8 cellular contexts compared by ENCODE assay signal in the genomic region with DNA sequence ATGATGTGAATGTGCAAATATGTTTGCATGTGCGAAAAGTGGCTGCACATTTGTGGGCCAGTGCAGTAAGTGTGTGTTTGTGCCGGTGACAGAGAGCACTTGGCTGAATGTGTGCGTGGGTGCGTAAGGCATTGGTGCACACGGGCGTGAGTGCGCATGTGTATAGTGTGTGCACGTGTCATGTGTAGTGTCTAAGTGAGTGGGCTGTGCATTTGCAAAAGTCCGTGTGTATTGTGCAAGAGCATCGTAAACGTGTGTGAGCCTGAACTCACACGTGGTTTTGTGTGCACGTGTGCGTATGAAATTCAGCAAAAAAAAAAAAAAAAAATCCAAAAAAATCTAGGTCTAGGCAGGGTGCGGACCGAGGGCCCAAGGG. TPM values are rescaled to one million over a fixed set of nuclear protein-coding genes. Genes with fewer than 3 reads are reported as not detected.
DNase-seq lines count a peak whose midpoint lies in the region; ATAC-seq, FAIRE-seq and TF ChIP-seq lines count a peak whose summit lies in the region.

No MANE protein-coding gene starts in this region.

- H3K36me3 ChIP-seq in CD8-positive, alpha-beta T cell (ENCODE audit: insufficient read depth, low read length), result no peaks in the 10 kb centered on the region
- no peaks in the 10 kb centered on the region for H3K36me3 ChIP-seq in HepG2 (replicated peaks in 1 of 2; ENCODE audit: control insufficient read depth in 1 of 2, insufficient read depth in 2 of 2, low read length in 2 of 2)

- no peaks in the 10 kb centered on the region for H4K20me1 ChIP-seq in HepG2 (ENCODE audit: insufficient read depth, low read length)

- H3K79me2 ChIP-seq in HepG2 (ENCODE audit: insufficient read depth, low read length), result no peaks in the 10 kb centered on the region

- in situ Hi-C loops in HepG2 (cut with HindIII; ENCODE audit: extremely low pct_ligation_motif_present, low pct_unique_long_range_greater_than_20kb), result loop anchor here (5.0 to 10.0 kb wide), 3 partner anchors 409 to 1031 kb away; no protein-coding TSS in a partner anchor

- H3K9ac ChIP-seq in HepG2 (ENCODE audit: insufficient read depth, low read depth, low read length), result no peak overlapping the region

- no peak overlapping the region for H3K27ac Mint-ChIP-seq in CD8-positive, alpha-beta T cell
- H3K27ac Mint-ChIP-seq in activated CD8-positive, alpha-beta T cell treated with anti-CD3 and anti-CD28 coated beads, Interleukin-2, amount 10 ng/mL, durations not matched to agents 7 days and 5 days, result no peak overlapping the region

- no peaks in the 10 kb centered on the region for H3K36me3 Mint-ChIP-seq in CD8-positive, alpha-beta T cell
- no peaks in the 10 kb centered on the region for H3K36me3 Mint-ChIP-seq in activated CD8-positive, alpha-beta T cell treated with anti-CD3 and anti-CD28 coated beads, Interleukin-2, amount 10 ng/mL, durations not matched to agents 7 days and 5 days (ENCODE audit: low read depth)

- ATAC-seq in CD8-positive, alpha-beta T cell, result peak; percentile 51
- peak; percentile 9 for ATAC-seq in activated CD8-positive, alpha-beta T cell treated with anti-CD3 and anti-CD28 coated beads, Interleukin-2, amount 10 ng/mL, durations not matched to agents 7 days and 5 days
- no peak; the same call in 2 of the 3 replicates for ATAC-seq in HepG2
- no peak for ATAC-seq in GM21367 (IDR thresholded peaks at IDR 0.05; ENCODE audit: unreplicated experiment)

- POLR2A ChIA-PET in CD8-positive, alpha-beta T cell (lab: Charles Lee), result interaction anchor here (0.9 to 1.9 kb wide), 2 partner anchors 12 to 411 kb away, joined by 3 to 6 read pairs; no protein-coding TSS in a partner anchor
- POLR2A ChIA-PET in HEK293T (lab: Yijun Ruan, JAX) (no interaction called here), HepG2 (lab: Yijun Ruan, JAX) (no interaction called here)
- POLR2A ChIA-PET in activated CD8-positive, alpha-beta T cell treated with anti-CD3 and anti-CD28 coated beads, Interleukin-2, amount 10 ng/mL, durations not matched to agents 7 days and 5 days (lab: Charles Lee), result interaction anchor here (0.6 to 1.2 kb wide), 3 partner anchors 14 to 411 kb away, joined by 3 to 5 read pairs (median 3); no protein-coding TSS in a partner anchor

- FAIRE-seq in HepG2 (lab: Jason Lieb, UNC), result no peak

- DNase-seq in CD8-positive, alpha-beta T cell, result no peak
- DNase-seq in HEK293T (ENCODE audit: extremely low spot score) (no peak), HepG2 (ENCODE audit: low spot score) (no peak), cortex of kidney (lab: John Stamatoyannopoulos, UW) (no peak), GM10266 (ENCODE audit: extremely low spot score) (no peak), NCI-H1417 treated with DMSO at 0.1 percent for 48 hours (lab: John Stamatoyannopoulos, UW) (no peak)
- DNase-seq in activated CD8-positive, alpha-beta T cell treated with anti-CD3 and anti-CD28 coated beads, Interleukin-2, amount 10 ng/mL, durations not matched to agents 7 days and 5 days, result no peak

- TF ChIP-seq RAD21 in HepG2 (CRISPR knock-in tag; IDR thresholded peaks at IDR 0.05), result no peak

- H3K4me1 ChIP-seq in CD8-positive, alpha-beta T cell (ENCODE audit: insufficient read depth, low read length), result peaks cover 14% of the 10 kb centered on the region
- H3K4me1 ChIP-seq in HepG2 (ENCODE audit: insufficient read depth, low read length), result no peaks in the 10 kb centered on the region

- H3K27ac ChIP-seq in CD8-positive, alpha-beta T cell (ENCODE audit: low read depth, low read length), result no peak overlapping the region
- no peak overlapping the region for H3K27ac ChIP-seq in HepG2 (ENCODE audit: extremely low read length, insufficient read depth, low read length)

- H2AFZ ChIP-seq in HepG2 (ENCODE audit: low read length), result no peak overlapping the region

- no peak for TF ChIP-seq CTCF in CD8-positive, alpha-beta T cell (IDR thresholded peaks at IDR 0.05)
- TF ChIP-seq CTCF in HepG2 (CRISPR knock-in tag; IDR thresholded peaks at IDR 0.05) (no peak), GM10266 (IDR thresholded peaks at IDR 0.05; ENCODE audit: control insufficient read depth, insufficient read depth, low read depth, missing control alignments) (no peak)

- no peak for TF ChIP-seq EP300 in HepG2 (IDR thresholded peaks at IDR 0.05; ENCODE audit: low read depth in 2 of 2, low read length in 2 of 2)
- TF ChIP-seq EP300 in HepG2 (CRISPR knock-in tag; IDR thresholded peaks at IDR 0.05; ENCODE audit: borderline replicate concordance), result no peak

- peak overlapping the region; percentile 44 for H3K4me3 ChIP-seq in CD8-positive, alpha-beta T cell (ENCODE audit: low read depth, low read length)
- H3K4me3 ChIP-seq in HepG2 (replicated peaks in 1 of 3; ENCODE audit: insufficient read depth in 1 of 3, low read depth in 2 of 3, low read length in 3 of 3), result no peak overlapping the region

- no peak overlapping the region for H3K4me2 ChIP-seq in HepG2 (ENCODE audit: low read depth, low read length)

- TF ChIP-seq POLR2A in HepG2 (IDR thresholded peaks at IDR 0.05; ENCODE audit: insufficient read depth in 1 of 2, low read depth in 2 of 2, low read length in 2 of 2), result no peak

- CTCF ChIA-PET in CD8-positive, alpha-beta T cell (lab: Charles Lee), result interaction anchor here (0.6 to 13.9 kb wide), 32 partner anchors 9 to 1031 kb away, joined by 3 to 305 read pairs (median 5); no protein-coding TSS in a partner anchor
- CTCF ChIA-PET in HEK293T (lab: Yijun Ruan, JAX), result interaction anchor here (0.5 to 3.7 kb wide), 17 partner anchors 24 to 1079 kb away, joined by 3 to 48 read pairs (median 5); no protein-coding TSS in a partner anchor
- CTCF ChIA-PET in activated CD8-positive, alpha-beta T cell treated with anti-CD3 and anti-CD28 coated beads, Interleukin-2, amount 10 ng/mL, durations not matched to agents 7 days and 5 days (lab: Charles Lee), result interaction anchor here (0.6 to 5.4 kb wide), 31 partner anchors 8 to 1158 kb away, joined by 3 to 173 read pairs (median 5); no protein-coding TSS in a partner anchor
- CTCF ChIA-PET in HepG2 (lab: Yijun Ruan, JAX; ENCODE audit: low intra/inter-chr PET ratio, low total read pairs), result interaction anchor here (1.5 to 3.3 kb wide), 3 partner anchors 411 to 1031 kb away, joined by 8 to 37 read pairs (median 8); no protein-coding TSS in a partner anchor

- BruUV-seq in HepG2 (replicated peaks; lab: Mats Ljungman, UMichigan), result no TSS peak

- 31% methylated on average over 16 of the region's 16 CpGs for WGBS in HepG2 (ENCODE audit: low lambda C conversion rate)

- H3K27me3 ChIP-seq in CD8-positive, alpha-beta T cell (ENCODE audit: insufficient read depth, low read length), result peaks cover 9% of the 10 kb centered on the region
- H3K27me3 ChIP-seq in HepG2 (ENCODE audit: control insufficient read depth in 1 of 2, insufficient read depth in 2 of 2, low read length in 2 of 2), result peaks cover 1 to 29% of the 10 kb centered on the region in 2 experiments

- H3K4me3 Mint-ChIP-seq in CD8-positive, alpha-beta T cell, result peak overlapping the region; percentile 74
- H3K4me3 Mint-ChIP-seq in activated CD8-positive, alpha-beta T cell treated with anti-CD3 and anti-CD28 coated beads, Interleukin-2, amount 10 ng/mL, durations not matched to agents 7 days and 5 days, result peak overlapping the region; percentile 66

- no peaks in the 10 kb centered on the region for H3K9me3 ChIP-seq in CD8-positive, alpha-beta T cell (ENCODE audit: low read length)
- no peaks in the 10 kb centered on the region for H3K9me3 ChIP-seq in HepG2 (ENCODE audit: low read length)

- intact Hi-C loops in CD8-positive, alpha-beta T cell (cut with DNase I, micrococcal nuclease), result loop anchor here (1.0 to 10.0 kb wide), 6 partner anchors 411 to 1361 kb away; a partner anchor contains a TSS
- intact Hi-C loops in HepG2 (cut with micrococcal nuclease; ENCODE audit: unreplicated experiment), result loop anchor here (1.0 to 2.0 kb wide), 2 partner anchors 931 to 1343 kb away; no protein-coding TSS in a partner anchor

- H3K9me3 Mint-ChIP-seq in CD8-positive, alpha-beta T cell, result no peaks in the 10 kb centered on the region
- no peaks in the 10 kb centered on the region for H3K9me3 Mint-ChIP-seq in activated CD8-positive, alpha-beta T cell treated with anti-CD3 and anti-CD28 coated beads, Interleukin-2, amount 10 ng/mL, durations not matched to agents 7 days and 5 days (ENCODE audit: insufficient read depth)

- H3K4me1 Mint-ChIP-seq in CD8-positive, alpha-beta T cell (ENCODE audit: low read depth), result peaks cover 26% of the 10 kb centered on the region
- peaks cover 20% of the 10 kb centered on the region for H3K4me1 Mint-ChIP-seq in activated CD8-positive, alpha-beta T cell treated with anti-CD3 and anti-CD28 coated beads, Interleukin-2, amount 10 ng/mL, durations not matched to agents 7 days and 5 days (ENCODE audit: low read depth)

- peaks cover 51% of the 10 kb centered on the region for H3K27me3 Mint-ChIP-seq in CD8-positive, alpha-beta T cell (ENCODE audit: low read depth)
- H3K27me3 Mint-ChIP-seq in activated CD8-positive, alpha-beta T cell treated with anti-CD3 and anti-CD28 coated beads, Interleukin-2, amount 10 ng/mL, durations not matched to agents 7 days and 5 days (ENCODE audit: low read depth), result peaks cover 70% of the 10 kb centered on the region

RNA-seq across cellular contexts. Expression of a gene that starts 6.5 kb away (rescaled TPM):
- 1 to 10 TPM in 1 of 2 experiments, under 1 TPM in 1; 0.67 to 1.3 TPM for total RNA-seq in CD8-positive, alpha-beta T cell
- under 1 TPM; 0.08 to 0.52 TPM for total RNA-seq in activated CD8-positive, alpha-beta T cell treated with anti-CD3 and anti-CD28 coated beads, Interleukin-2, amount 10 ng/mL, durations not matched to agents 7 days and 5 days
- not detected in 2 replicates for total RNA-seq in HepG2 (2016; rRNA removed; fragmentation: Illumina TruSeq; extraction: Trizol)
- not detected in 2 replicates for total RNA-seq in HepG2 (2016; cell fraction: cytosol; rRNA removed; fragmentation: Illumina TruSeq; extraction: Trizol; ENCODE audit: low read depth)
- total RNA-seq in HepG2 (2016; cell fraction: insoluble cytoplasmic fraction; rRNA removed; fragmentation: Illumina TruSeq; extraction: Trizol), result not detected in 2 replicates
- not detected in 2 replicates for total RNA-seq in HepG2 (2016; cell fraction: membrane; rRNA removed; fragmentation: Illumina TruSeq; extraction: Trizol)
- total RNA-seq in HepG2 (2016; cell fraction: nucleus; rRNA removed; fragmentation: Illumina TruSeq; extraction: Trizol), result not detected in 2 replicates
- not detected in 2 replicates for polyA plus RNA-seq in HepG2 (2011; rRNA removed)
- not detected in 2 replicates for polyA plus RNA-seq in HepG2 (2011; cell fraction: cytosol; rRNA removed)
- polyA plus RNA-seq in HepG2 (2011; cell fraction: nucleus; rRNA removed), result not detected in 2 replicates
- polyA plus RNA-seq in HepG2 (2012), result not detected in 2 replicates
- polyA plus RNA-seq in HepG2 (2016; cell fraction: cytosol; fragmentation: Illumina TruSeq; extraction: Trizol; ENCODE audit: low read depth), result not detected in 2 replicates
- polyA plus RNA-seq in HepG2 (2016; cell fraction: insoluble cytoplasmic fraction; fragmentation: Illumina TruSeq; extraction: Trizol; ENCODE audit: low read depth), result not detected in 2 replicates
- polyA plus RNA-seq in HepG2 (2016; cell fraction: membrane; fragmentation: Illumina TruSeq; extraction: Trizol; ENCODE audit: low read depth), result not detected in 2 replicates
- polyA plus RNA-seq in HepG2 (2016; cell fraction: nucleus; fragmentation: Illumina TruSeq; extraction: Trizol; ENCODE audit: insufficient read depth, low read depth), result not detected in 2 replicates
- 0.14 TPM in 1 of 2 replicates, not detected in the other for polyA minus RNA-seq in HepG2 (2011; rRNA and poly(A)+ RNA removed; ENCODE audit: low replicate concordance)
- not detected in 2 replicates for polyA minus RNA-seq in HepG2 (2011; cell fraction: cytosol; rRNA and poly(A)+ RNA removed)
- polyA minus RNA-seq in HepG2 (2011; cell fraction: nucleus; rRNA and poly(A)+ RNA removed), result not detected in 2 replicates

Comparison
In these comparisons a context has a peak if more than half of its experiments do, and no peak if none do; other contexts are left out.
1. ATAC-seq: peak in CD8-positive, alpha-beta T cell (single experiment) and activated CD8-positive, alpha-beta T cell treated with anti-CD3 and anti-CD28 coated beads, Interleukin-2, amount 10 ng/mL, durations not matched to agents 7 days and 5 days (single experiment); none in HepG2 (single experiment) and GM21367 (single experiment).
2. POLR2A ChIA-PET loops: an anchor here in CD8-positive, alpha-beta T cell (0.9 to 1.9 kb wide) and activated CD8-positive, alpha-beta T cell treated with anti-CD3 and anti-CD28 coated beads, Interleukin-2, amount 10 ng/mL, durations not matched to agents 7 days and 5 days (0.6 to 1.2 kb wide); none called in HEK293T and HepG2.